Comparison of ENCODE assay signal across 19 cellular contexts in genomic region chr2:85106489-85107180, GRCh38. TPM values are rescaled to one million over a fixed set of nuclear protein-coding genes. Genes with fewer than 3 reads are reported as not detected.
DNase-seq lines count a peak whose midpoint lies in the region; TF ChIP-seq lines count a peak whose summit lies in the region.
"Had no signal": no experiment of that assay in that cellular context is flagged by ENCODE, and none has a peak within 500 bp of the region (broad histone marks: within the 10 kb centered on the region; RNA-seq: fewer than 3 reads in every experiment).

No MANE protein-coding gene starts in this region.

- H3K79me2 ChIP-seq in mammary epithelial cell (ENCODE audit: insufficient read depth, low read length) = no peaks in the 10 kb centered on the region

- H3K9me3 ChIP-seq in MG63 = no peaks in the 10 kb centered on the region
- H3K9me3 ChIP-seq in mammary epithelial cell (replicated peaks; ENCODE audit: insufficient read depth, low read length) = no peaks in the 10 kb centered on the region
- H3K9me3 ChIP-seq: HAP-1 had no signal

- no peaks in the 10 kb centered on the region for H3K9me3 Mint-ChIP-seq in T-helper 2 cell treated with Interferon-gamma antibody and Interleukin-4, amounts not matched to agents 5 μg/mL and 100 μg/mL, for 36 hours
- H3K9me3 Mint-ChIP-seq: activated naive CD4-positive, alpha-beta T cell treated with anti-CD3 and anti-CD28 coated beads, Interleukin-2, amount 10 ng/mL, durations not matched to agents 7 days and 5 days had no signal

- BruUV-seq in mammary epithelial cell (replicated peaks; lab: Mats Ljungman, UMichigan) = no TSS peak

- no peak overlapping the region for H3K9ac ChIP-seq in mammary epithelial cell (ENCODE audit: insufficient read depth, low read length)

- DNase-seq in EH (ENCODE audit: low read depth) (peak; percentile 76), MG63 (peak; percentile 37), mammary epithelial cell (peak; percentile 72), iris pigment epithelial cell (ENCODE audit: low read depth) (peak; percentile 91), NCI-H2029 treated with DMSO at 0.1 percent for 48 hours (lab: John Stamatoyannopoulos, UW) (no peak), NCI-H524 (lab: John Stamatoyannopoulos, UW) (no peak), 8988T (no peak)
- DNase-seq in T-helper 2 cell treated with Interferon-gamma antibody and Interleukin-4, amounts not matched to agents 5 μg/mL and 100 μg/mL, for 36 hours (ENCODE audit: low spot score) = no peak
- DNase-seq: activated naive CD4-positive, alpha-beta T cell treated with anti-CD3 and anti-CD28 coated beads, Interleukin-2, amount 10 ng/mL, durations not matched to agents 7 days and 5 days; C1 segment of cervical spinal cord; DMS79; effector CD4-positive, alpha-beta T cell; NCI-H1092; NCI-H2171; nephron progenitor cell had no signal

- no peak overlapping the region for H3K4me3 Mint-ChIP-seq in T-helper 2 cell treated with Interferon-gamma antibody and Interleukin-4, amounts not matched to agents 5 μg/mL and 100 μg/mL, for 36 hours
- H3K4me3 Mint-ChIP-seq: activated naive CD4-positive, alpha-beta T cell treated with anti-CD3 and anti-CD28 coated beads, Interleukin-2, amount 10 ng/mL, durations not matched to agents 7 days and 5 days; IgD-negative memory B cell; memory B cell; nephron progenitor cell had no signal

- no peaks in the 10 kb centered on the region for H3K27me3 Mint-ChIP-seq in T-helper 2 cell treated with Interferon-gamma antibody and Interleukin-4, amounts not matched to agents 5 μg/mL and 100 μg/mL, for 36 hours (ENCODE audit: low read depth)

- intact Hi-C loops in mammary epithelial cell (cut with micrococcal nuclease) = no loop called here

- no peaks in the 10 kb centered on the region for H4K20me1 ChIP-seq in mammary epithelial cell (ENCODE audit: insufficient read depth, low read length)

- H2AFZ ChIP-seq in mammary epithelial cell (ENCODE audit: low read depth, low read length) = no peak overlapping the region

- no peaks in the 10 kb centered on the region for H3K4me1 Mint-ChIP-seq in T-helper 2 cell treated with Interferon-gamma antibody and Interleukin-4, amounts not matched to agents 5 μg/mL and 100 μg/mL, for 36 hours (ENCODE audit: low read depth)
- H3K4me1 Mint-ChIP-seq: activated naive CD4-positive, alpha-beta T cell treated with anti-CD3 and anti-CD28 coated beads, Interleukin-2, amount 10 ng/mL, durations not matched to agents 7 days and 5 days; IgD-negative memory B cell; memory B cell; nephron progenitor cell had no signal

- CTCF ChIA-PET in mammary epithelial cell (lab: Charles Lee; ENCODE audit: low non-redundant PET) = no interaction called here

- H3K27ac Mint-ChIP-seq in T-helper 2 cell treated with Interferon-gamma antibody and Interleukin-4, amounts not matched to agents 5 μg/mL and 100 μg/mL, for 36 hours = no peak overlapping the region
- H3K27ac Mint-ChIP-seq: activated naive CD4-positive, alpha-beta T cell treated with anti-CD3 and anti-CD28 coated beads, Interleukin-2, amount 10 ng/mL, durations not matched to agents 7 days and 5 days; IgD-negative memory B cell; memory B cell; nephron progenitor cell had no signal

- H3K27me3 ChIP-seq in MG63 = no peaks in the 10 kb centered on the region
- H3K27me3 ChIP-seq in mammary epithelial cell (ENCODE audit: insufficient read depth, low read length) = no peaks in the 10 kb centered on the region

- peaks cover 2% of the 10 kb centered on the region for H3K4me1 ChIP-seq in mammary epithelial cell (ENCODE audit: insufficient read depth, low read length)
- H3K4me1 ChIP-seq: HAP-1 had no signal

- TF ChIP-seq CTCF in mammary epithelial cell (conservative IDR thresholded peaks at IDR 0.05 in 1 of 2, IDR thresholded peaks at IDR 0.05 in 1 of 2; ENCODE audit: extremely low read depth in 1 of 2, insufficient read depth in 1 of 2, low read depth in 1 of 2, low read length in 2 of 2) = no peak

- H3K4me2 ChIP-seq in mammary epithelial cell (ENCODE audit: insufficient read depth, low read depth, low read length) = no peak overlapping the region

- in situ Hi-C loops in mammary epithelial cell (cut with MboI; ENCODE audit: low sequenced_read_pairs in 2 of 2) = no loop called here

- H3K36me3 ChIP-seq in MG63 (no peaks in the 10 kb centered on the region), mammary epithelial cell (ENCODE audit: insufficient read depth, low read length) (no peaks in the 10 kb centered on the region)
- H3K36me3 ChIP-seq: HAP-1 had no signal

- H3K36me3 Mint-ChIP-seq in T-helper 2 cell treated with Interferon-gamma antibody and Interleukin-4, amounts not matched to agents 5 μg/mL and 100 μg/mL, for 36 hours (ENCODE audit: low read depth) = no peaks in the 10 kb centered on the region
- H3K36me3 Mint-ChIP-seq: activated naive CD4-positive, alpha-beta T cell treated with anti-CD3 and anti-CD28 coated beads, Interleukin-2, amount 10 ng/mL, durations not matched to agents 7 days and 5 days; IgD-negative memory B cell; memory B cell had no signal

- H3K27ac ChIP-seq in mammary epithelial cell (ENCODE audit: insufficient read depth, low read depth, low read length) = no peak overlapping the region
- H3K27ac ChIP-seq: SK-N-MC had no signal

- H3K4me3 ChIP-seq in MG63 = no peak overlapping the region
- H3K4me3 ChIP-seq in mammary epithelial cell (replicated peaks in 1 of 3; ENCODE audit: insufficient read depth in 1 of 3, low read depth in 2 of 3, low read length in 3 of 3) = no peak overlapping the region
- H3K4me3 ChIP-seq: HAP-1, SK-N-MC had no signal

- dilution Hi-C loops in mammary epithelial cell (cut with HindIII; ENCODE audit: low sequenced_read_pairs) = no loop called here

- WGBS in mammary epithelial cell (ENCODE audit: low coverage, missing lambda C conversion rate) = 30% methylated on average over 8 of the region's 8 CpGs

RNA-seq across cellular contexts. Expression of gene TCF7L1, which starts 26.6 kb away (rescaled TPM):
- total RNA-seq in MG63 (2014; rRNA removed; shearing (Covaris generic); ENCODE audit: low replicate concordance) = 0.46 TPM in 1 of 2 replicates, not detected in the other
- total RNA-seq in mammary epithelial cell = 10 to 100 TPM in 1 of 2 donors, 1 to 10 TPM in 1; 6.3 to 26.4 TPM
- polyA plus RNA-seq in mammary epithelial cell = 3.1 TPM
- 7.4 TPM for polyA minus RNA-seq in mammary epithelial cell

Comparison
In these comparisons a context has a peak if more than half of its experiments do, and no peak if none do; other contexts are left out.
1. DNase-seq: peak in EH (single experiment), MG63 (single experiment), mammary epithelial cell (single experiment) and iris pigment epithelial cell (single experiment); none in T-helper 2 cell treated with Interferon-gamma antibody and Interleukin-4, amounts not matched to agents 5 μg/mL and 100 μg/mL, for 36 hours (single experiment), NCI-H2029 treated with DMSO at 0.1 percent for 48 hours (single experiment), NCI-H524 (0 of 2) and 8988T (single experiment).